ENCODE assay signal across 39 cellular contexts in the genomic region with DNA sequence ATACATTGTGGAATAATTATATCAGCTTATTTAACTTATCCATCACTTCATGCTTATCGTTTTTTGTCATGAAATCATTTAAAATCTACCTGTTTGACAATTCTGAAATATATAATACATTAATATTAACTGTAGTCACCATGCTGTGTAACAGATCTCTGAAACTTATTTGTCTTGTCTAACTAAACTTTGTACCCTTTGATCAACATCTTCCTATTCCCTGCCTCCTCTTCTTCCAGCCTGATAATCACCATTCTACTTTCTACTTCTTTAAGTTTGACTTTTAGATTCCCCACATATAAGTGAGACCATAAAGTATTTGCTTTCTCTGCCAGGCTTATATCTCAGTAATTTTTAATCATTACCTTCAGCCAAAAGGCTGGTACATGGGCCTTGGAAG.
"Had no signal": no experiment of that assay in that cellular context is flagged by ENCODE, and none has a peak within 500 bp of the region (broad histone marks: within the 10 kb centered on the region; RNA-seq: fewer than 3 reads in every experiment).

No MANE protein-coding gene starts in this region.

- H3K27ac Mint-ChIP-seq: activated B cell treated with CpG ODN at 0.5 μM for 24 hours; activated CD4-positive, alpha-beta memory T cell treated with anti-CD3 and anti-CD28 coated beads for 36 hours; activated CD4-positive, alpha-beta T cell treated with anti-CD3 and anti-CD28 coated beads, Interleukin-2, amount 10 ng/mL, durations not matched to agents 24 days and 14 days; activated CD8-positive, alpha-beta T cell treated with anti-CD3 and anti-CD28 coated beads for 36 hours; activated naive CD4-positive, alpha-beta T cell treated with anti-CD3 and anti-CD28 coated beads, Interleukin-2, amount 10 ng/mL, durations not matched to agents 7 days and 5 days; activated naive CD4-positive, alpha-beta T cell treated with anti-CD3 and anti-CD28 coated beads, Interleukin-2, amount 50 U/mL, for 24 hours; activated naive CD8-positive, alpha-beta T cell; activated naive CD8-positive, alpha-beta T cell treated with anti-CD3 and anti-CD28 coated beads, Interleukin-2, amount 10 ng/mL, durations not matched to agents 7 days and 5 days; activated naive CD8-positive, alpha-beta T cell treated with anti-CD3 and anti-CD28 coated beads, Interleukin-2, amount 50 U/mL, for 24 hours; activated T-cell treated with anti-CD3 and anti-CD28 coated beads, Interleukin-2, amount 50 U/mL, for 72 hours; activated T-helper 1 cell treated with anti-CD3 and anti-CD28 coated beads, Interleukin-12 subunit alpha, Interleukin-12 subunit beta, Interleukin-2, Interleukin-4 antibody, amounts not matched to agents 30 ng/mL and 10 ng/mL and 1 ng/mL, durations not matched to agents 14 hours and 24 hours and 36 hours; activated T-helper 17 cell treated with anti-CD3 and anti-CD28 coated beads, Interleukin-2, amount 50 U/mL, for 72 hours; brain; T-helper 1 cell treated with Interleukin-12 subunit alpha and Interleukin-12 subunit beta and Interleukin-4 antibody, amounts not matched to agents 30 μg/mL and 1 μg/mL, for 36 hours; T-helper 2 cell treated with Interferon-gamma antibody and Interleukin-4, amounts not matched to agents 5 μg/mL and 100 μg/mL, for 36 hours had no signal

- DNase-seq: activated B cell treated with CpG ODN at 0.5 μM for 24 hours; activated CD4-positive, alpha-beta memory T cell treated with anti-CD3 and anti-CD28 coated beads for 36 hours; activated CD4-positive, alpha-beta T cell treated with anti-CD3 and anti-CD28 coated beads for 4 hours; activated CD4-positive, alpha-beta T cell treated with anti-CD3 and anti-CD28 coated beads, Interleukin-2, amount 10 ng/mL, durations not matched to agents 24 days and 14 days; activated CD4-positive, alpha-beta T cell treated with anti-CD3 and anti-CD28 coated beads, Interleukin-2, amount 50 U/mL, for 1 hour; activated CD4-positive, alpha-beta T cell treated with anti-CD3 and anti-CD28 coated beads, Interleukin-2, amount 50 U/mL, for 4 hours; activated CD4-positive, CD25-positive, alpha-beta regulatory T cell treated with anti-CD3 and anti-CD28 coated beads, Interleukin-2, amount 50 U/mL, for 72 hours; activated CD8-positive, alpha-beta memory T cell treated with anti-CD3 and anti-CD28 coated beads, Interleukin-2, amount 50 U/mL, for 4 hours; activated CD8-positive, alpha-beta T cell treated with anti-CD3 and anti-CD28 coated beads for 36 hours; activated effector memory CD4-positive, alpha-beta T cell treated with Interleukin-2 at 50 U/mL for 16 hours; activated gamma-delta T cell; activated naive CD4-positive, alpha-beta T cell treated with anti-CD3 and anti-CD28 coated beads, Interleukin-2, amount 10 ng/mL, durations not matched to agents 7 days and 5 days; activated naive CD4-positive, alpha-beta T cell treated with Interleukin-2 at 50 U/mL for 16 hours; activated naive CD8-positive, alpha-beta T cell treated with anti-CD3 and anti-CD28 coated beads, Interleukin-2, amount 10 ng/mL, durations not matched to agents 7 days and 5 days; activated naive CD8-positive, alpha-beta T cell treated with anti-CD3 and anti-CD28 coated beads, Interleukin-2, amount 50 U/mL, for 24 hours; activated T-cell treated with anti-CD3 and anti-CD28 coated beads for 4 hours; activated T-cell treated with anti-CD3 and anti-CD28 coated beads, Interleukin-2, amount 50 U/mL, for 1 hour; activated T-cell treated with anti-CD3 and anti-CD28 coated beads, Interleukin-2, amount 50 U/mL, for 4 hours; activated T-cell treated with anti-CD3 and anti-CD28 coated beads, Interleukin-2, amount 50 U/mL, for 72 hours; amygdala; anterior cingulate cortex; caudate nucleus; cerebellar nuclear complex; T-helper 1 cell; T-helper 2 cell; T-helper 9 cell had no signal

- H3K4me1 Mint-ChIP-seq: activated B cell treated with CpG ODN at 0.5 μM for 24 hours; activated CD4-positive, alpha-beta T cell treated with anti-CD3 and anti-CD28 coated beads, Interleukin-2, amount 10 ng/mL, durations not matched to agents 24 days and 14 days; activated naive CD4-positive, alpha-beta T cell treated with anti-CD3 and anti-CD28 coated beads, Interleukin-2, amount 10 ng/mL, durations not matched to agents 7 days and 5 days; activated naive CD4-positive, alpha-beta T cell treated with anti-CD3 and anti-CD28 coated beads, Interleukin-2, amount 50 U/mL, for 24 hours; activated naive CD8-positive, alpha-beta T cell treated with anti-CD3 and anti-CD28 coated beads, Interleukin-2, amount 10 ng/mL, durations not matched to agents 7 days and 5 days; activated naive CD8-positive, alpha-beta T cell treated with anti-CD3 and anti-CD28 coated beads, Interleukin-2, amount 50 U/mL, for 24 hours; activated T-helper 17 cell treated with anti-CD3 and anti-CD28 coated beads, Interleukin-2, amount 50 U/mL, for 72 hours; brain; central memory CD8-positive, alpha-beta T cell had no signal

- H3K4me1 ChIP-seq: ascending aorta had no signal

- H3K9me3 Mint-ChIP-seq: activated CD4-positive, alpha-beta T cell treated with anti-CD3 and anti-CD28 coated beads, Interleukin-2, amount 10 ng/mL, durations not matched to agents 24 days and 14 days; activated CD8-positive, alpha-beta T cell treated with anti-CD3 and anti-CD28 coated beads for 36 hours; activated naive CD4-positive, alpha-beta T cell treated with anti-CD3 and anti-CD28 coated beads, Interleukin-2, amount 50 U/mL, for 24 hours; activated T-helper 17 cell treated with anti-CD3 and anti-CD28 coated beads, Interleukin-2, amount 50 U/mL, for 72 hours; T-helper 1 cell treated with Interleukin-12 subunit alpha and Interleukin-12 subunit beta and Interleukin-4 antibody, amounts not matched to agents 30 μg/mL and 1 μg/mL, for 36 hours had no signal

- FAIRE-seq: bronchial epithelial cell, TTC549 had no signal

- H3K9me3 ChIP-seq: ascending aorta had no signal

- H3K27me3 ChIP-seq: ascending aorta, cardiac muscle cell had no signal

- H3K36me3 ChIP-seq: ascending aorta, cardiac muscle cell had no signal

- H3K27ac ChIP-seq: ascending aorta, cardiac muscle cell, VCaP had no signal

- ATAC-seq: activated CD8-positive, alpha-beta T cell treated with anti-CD3 and anti-CD28 coated beads for 36 hours; activated naive CD8-positive, alpha-beta T cell treated with anti-CD3 and anti-CD28 coated beads, Interleukin-2, amount 50 U/mL, for 24 hours; activated T-cell treated with anti-CD3 and anti-CD28 coated beads, Interleukin-2, amount 50 U/mL, for 4 hours; activated T-cell treated with anti-CD3 and anti-CD28 coated beads, Interleukin-2, amount 50 U/mL, for 72 hours; activated T-helper 17 cell treated with anti-CD3 and anti-CD28 coated beads, Interleukin-2, amount 50 U/mL, for 72 hours had no signal

- H3K27me3 Mint-ChIP-seq: activated B cell treated with CpG ODN at 0.5 μM for 24 hours; activated CD4-positive, alpha-beta memory T cell treated with anti-CD3 and anti-CD28 coated beads for 36 hours; activated CD4-positive, alpha-beta T cell treated with anti-CD3 and anti-CD28 coated beads, Interleukin-2, amount 10 ng/mL, durations not matched to agents 24 days and 14 days; activated CD8-positive, alpha-beta T cell treated with anti-CD3 and anti-CD28 coated beads for 36 hours; activated naive CD4-positive, alpha-beta T cell treated with anti-CD3 and anti-CD28 coated beads, Interleukin-2, amount 10 ng/mL, durations not matched to agents 7 days and 5 days; activated naive CD4-positive, alpha-beta T cell treated with anti-CD3 and anti-CD28 coated beads, Interleukin-2, amount 50 U/mL, for 24 hours; activated naive CD8-positive, alpha-beta T cell; activated naive CD8-positive, alpha-beta T cell treated with anti-CD3 and anti-CD28 coated beads, Interleukin-2, amount 10 ng/mL, durations not matched to agents 7 days and 5 days; activated naive CD8-positive, alpha-beta T cell treated with anti-CD3 and anti-CD28 coated beads, Interleukin-2, amount 50 U/mL, for 24 hours; activated T-helper 17 cell treated with anti-CD3 and anti-CD28 coated beads, Interleukin-2, amount 50 U/mL, for 72 hours; brain; central memory CD8-positive, alpha-beta T cell had no signal

- H3K4me3 ChIP-seq: ascending aorta, cardiac muscle cell had no signal

- H3K4me3 Mint-ChIP-seq: activated B cell treated with CpG ODN at 0.5 μM for 24 hours; activated CD4-positive, alpha-beta memory T cell treated with anti-CD3 and anti-CD28 coated beads for 36 hours; activated CD4-positive, alpha-beta T cell treated with anti-CD3 and anti-CD28 coated beads, Interleukin-2, amount 10 ng/mL, durations not matched to agents 24 days and 14 days; activated CD8-positive, alpha-beta T cell treated with anti-CD3 and anti-CD28 coated beads for 36 hours; activated naive CD4-positive, alpha-beta T cell treated with anti-CD3 and anti-CD28 coated beads, Interleukin-2, amount 10 ng/mL, durations not matched to agents 7 days and 5 days; activated naive CD4-positive, alpha-beta T cell treated with anti-CD3 and anti-CD28 coated beads, Interleukin-2, amount 50 U/mL, for 24 hours; activated naive CD8-positive, alpha-beta T cell; activated naive CD8-positive, alpha-beta T cell treated with anti-CD3 and anti-CD28 coated beads, Interleukin-2, amount 10 ng/mL, durations not matched to agents 7 days and 5 days; activated naive CD8-positive, alpha-beta T cell treated with anti-CD3 and anti-CD28 coated beads, Interleukin-2, amount 50 U/mL, for 24 hours; activated T-cell treated with anti-CD3 and anti-CD28 coated beads, Interleukin-2, amount 50 U/mL, for 4 hours; activated T-cell treated with anti-CD3 and anti-CD28 coated beads, Interleukin-2, amount 50 U/mL, for 72 hours; activated T-helper 1 cell treated with anti-CD3 and anti-CD28 coated beads, Interleukin-12 subunit alpha, Interleukin-12 subunit beta, Interleukin-2, Interleukin-4 antibody, amounts not matched to agents 30 ng/mL and 10 ng/mL and 1 ng/mL, durations not matched to agents 14 hours and 24 hours and 36 hours; activated T-helper 17 cell treated with anti-CD3 and anti-CD28 coated beads, Interleukin-2, amount 50 U/mL, for 72 hours; brain; central memory CD8-positive, alpha-beta T cell; T-helper 1 cell treated with Interleukin-12 subunit alpha and Interleukin-12 subunit beta and Interleukin-4 antibody, amounts not matched to agents 30 μg/mL and 1 μg/mL, for 36 hours; T-helper 2 cell treated with Interferon-gamma antibody and Interleukin-4, amounts not matched to agents 5 μg/mL and 100 μg/mL, for 36 hours had no signal

- H3K36me3 Mint-ChIP-seq: activated CD4-positive, alpha-beta memory T cell treated with anti-CD3 and anti-CD28 coated beads for 36 hours; activated naive CD4-positive, alpha-beta T cell treated with anti-CD3 and anti-CD28 coated beads, Interleukin-2, amount 10 ng/mL, durations not matched to agents 7 days and 5 days; activated naive CD4-positive, alpha-beta T cell treated with anti-CD3 and anti-CD28 coated beads, Interleukin-2, amount 50 U/mL, for 24 hours; activated naive CD8-positive, alpha-beta T cell; activated naive CD8-positive, alpha-beta T cell treated with anti-CD3 and anti-CD28 coated beads, Interleukin-2, amount 10 ng/mL, durations not matched to agents 7 days and 5 days; brain had no signal
